In the genomic region with DNA sequence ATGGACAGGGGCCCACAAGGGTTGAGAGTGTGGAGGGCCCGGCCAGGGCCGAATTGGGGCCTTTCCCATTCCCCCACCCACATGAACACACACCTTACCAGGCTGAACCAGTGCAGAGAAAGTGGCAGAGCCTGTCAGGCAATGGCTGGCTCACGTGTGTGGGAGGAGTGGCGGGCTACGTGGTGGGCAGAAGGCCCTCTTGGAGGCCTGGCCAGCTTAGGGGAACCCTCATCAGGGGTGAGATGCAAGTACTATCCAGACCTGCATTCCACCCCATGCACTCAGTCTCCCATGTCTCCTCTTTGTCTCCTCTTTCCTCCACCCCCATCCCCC, we compare ENCODE assay signal across 8 cellular contexts. TPM values are rescaled to one million over a fixed set of nuclear protein-coding genes. Genes with fewer than 3 reads are reported as not detected.
A peak's percentile ranks its signal among the peaks of the same experiment; 100 is the strongest.
DNase-seq lines count a peak whose midpoint lies in the region; ATAC-seq and TF ChIP-seq lines count a peak whose summit lies in the region.

No MANE protein-coding gene starts in this region.

- H2AFZ ChIP-seq in GM23248, result peak overlapping the region; percentile 86
- peak overlapping the region; percentile 75 for H2AFZ ChIP-seq in parathyroid adenoma

- H3K9me2 ChIP-seq in GM23248 (ENCODE audit: insufficient read depth), result no peaks in the 10 kb centered on the region

- intact Hi-C loops in activated CD4-positive, alpha-beta memory T cell treated with anti-CD3 and anti-CD28 coated beads for 36 hours (cut with micrococcal nuclease), result loop anchor here (5.0 kb wide), 1 partner anchor 41 kb away; a partner anchor contains a TSS

- no peaks in the 10 kb centered on the region for H3K9me3 Mint-ChIP-seq in activated CD4-positive, alpha-beta memory T cell treated with anti-CD3 and anti-CD28 coated beads for 36 hours

- H3K27ac Mint-ChIP-seq in activated CD4-positive, alpha-beta memory T cell treated with anti-CD3 and anti-CD28 coated beads for 36 hours, result no peak overlapping the region

- no peaks in the 10 kb centered on the region for H4K20me1 ChIP-seq in GM23248 (ENCODE audit: insufficient read depth)

- 0 out of 2 replicates have a peak, but pooled peaks cover 2% of the 10 kb centered on the region for H3K4me1 ChIP-seq in GM23248 (ENCODE audit: insufficient read depth)
- H3K4me1 ChIP-seq in foreskin keratinocyte, result no peaks in the 10 kb centered on the region
- H3K4me1 ChIP-seq in parathyroid adenoma, result peaks cover 3% of the 10 kb centered on the region

- H3K9me3 ChIP-seq in GM23248 (ENCODE audit: low read depth), result no peaks in the 10 kb centered on the region
- no peaks in the 10 kb centered on the region for H3K9me3 ChIP-seq in parathyroid adenoma (ENCODE audit: control insufficient read depth, low read length)

- H3K4me3 ChIP-seq in AG04449 (ENCODE audit: low read depth, low read length) (peak overlapping the region; percentile 73), GM23248 (peak overlapping the region; percentile 80), parathyroid adenoma (ENCODE audit: low read depth, low read length) (peak overlapping the region; percentile 78)

- H3K9ac ChIP-seq in GM23248, result peak overlapping the region; percentile 88
- H3K9ac ChIP-seq in parathyroid adenoma, result peak overlapping the region; percentile 61

- CTCF ChIA-PET in AG04449 (lab: Yijun Ruan, JAX), result no interaction called here
- CTCF ChIA-PET in activated CD4-positive, alpha-beta memory T cell treated with anti-CD3 and anti-CD28 coated beads for 36 hours (lab: Charles Lee), result no interaction called here

- H3K4me3 Mint-ChIP-seq in activated CD4-positive, alpha-beta memory T cell treated with anti-CD3 and anti-CD28 coated beads for 36 hours, result peak overlapping the region; percentile 82

- in situ Hi-C loops in GM23248 (cut with MboI), result no loop called here

- TF ChIP-seq CTCF in AG04449 (IDR thresholded peaks at IDR 0.05; ENCODE audit: insufficient read depth, low read length, missing control alignments) (no peak), foreskin keratinocyte (conservative IDR thresholded peaks at IDR 0.05) (no peak), parathyroid adenoma (IDR thresholded peaks at IDR 0.05) (no peak)

- ATAC-seq in foreskin keratinocyte, result peak; percentile 62

- peak overlapping the region; percentile 54 for H3K27ac ChIP-seq in GM23248
- no peak overlapping the region for H3K27ac ChIP-seq in foreskin keratinocyte
- H3K27ac ChIP-seq in parathyroid adenoma, result peak overlapping the region; percentile 92

- WGBS in GM23248 (ENCODE audit: low coverage in 1 of 2, low lambda C conversion rate in 2 of 2, missing lambda C conversion rate in 2 of 2), 2 experiments, result 0% methylated on average over 2 to 5 of the region's 5 CpGs

- H3K4me2 ChIP-seq in GM23248 (ENCODE audit: unreplicated experiment) (peak overlapping the region; percentile 80), parathyroid adenoma (ENCODE audit: low read length) (peak overlapping the region; percentile 68)

- POLR2A ChIA-PET in AG04449 (lab: Yijun Ruan, JAX), result no interaction called here
- POLR2A ChIA-PET in activated CD4-positive, alpha-beta memory T cell treated with anti-CD3 and anti-CD28 coated beads for 36 hours (lab: Charles Lee), result no interaction called here

- DNase-seq in AG04449 (ENCODE audit: low read depth, low spot score) (no peak), GM23248 (peak; percentile 37), foreskin keratinocyte (no peak), NK-92 (lab: John Stamatoyannopoulos, UW; ENCODE audit: unreplicated experiment) (no peak), activated gamma-delta T cell treated with Interleukin-2 at 50 U/mL for 16 hours (no peak), kidney glomerular epithelial cell (lab: John Stamatoyannopoulos, UW) (no peak)
- DNase-seq in activated CD4-positive, alpha-beta memory T cell treated with anti-CD3 and anti-CD28 coated beads for 36 hours, result peak; percentile 11

- H3K36me3 ChIP-seq in GM23248 (ENCODE audit: low read depth), result no peaks in the 10 kb centered on the region
- H3K36me3 ChIP-seq in parathyroid adenoma (ENCODE audit: control insufficient read depth, insufficient read depth, low read length), result no peaks in the 10 kb centered on the region

- H3K36me3 Mint-ChIP-seq in activated CD4-positive, alpha-beta memory T cell treated with anti-CD3 and anti-CD28 coated beads for 36 hours, result no peaks in the 10 kb centered on the region

- H3K79me2 ChIP-seq in GM23248 (ENCODE audit: insufficient read depth), result peaks cover 19% of the 10 kb centered on the region
- H3K79me2 ChIP-seq in parathyroid adenoma, result no peaks in the 10 kb centered on the region

- H3F3A ChIP-seq in GM23248 (ENCODE audit: insufficient read depth), result no peaks in the 10 kb centered on the region

- peaks cover 10% of the 10 kb centered on the region for H3K4me1 Mint-ChIP-seq in activated CD4-positive, alpha-beta memory T cell treated with anti-CD3 and anti-CD28 coated beads for 36 hours (ENCODE audit: low read depth)

- H3K27me3 Mint-ChIP-seq in activated CD4-positive, alpha-beta memory T cell treated with anti-CD3 and anti-CD28 coated beads for 36 hours, result no peaks in the 10 kb centered on the region

- H3K27me3 ChIP-seq in GM23248 (replicated peaks; ENCODE audit: insufficient read depth) (no peaks in the 10 kb centered on the region), foreskin keratinocyte (no peaks in the 10 kb centered on the region), parathyroid adenoma (ENCODE audit: control insufficient read depth, insufficient read depth, low read length) (no peaks in the 10 kb centered on the region)

RNA-seq across cellular contexts. Expression of a gene that starts 1.0 kb away (rescaled TPM):
- total RNA-seq in GM23248 (2014; rRNA removed; shearing (Covaris generic)), result 41.1 and 44.5 TPM in 2 replicates
- polyA plus RNA-seq in GM23248 (2016; fragmentation: Nextera tagmentation; extraction: Ambion mirVana), result 108 and 112 TPM in 2 replicates
- 10 to 100 TPM; 12.4 to 13.3 TPM for total RNA-seq in activated CD4-positive, alpha-beta memory T cell treated with anti-CD3 and anti-CD28 coated beads for 36 hours
- total RNA-seq in foreskin keratinocyte, result 85.7 and 101 TPM in 2 replicates
- polyA plus RNA-seq in foreskin keratinocyte, result 146 and 159 TPM in 2 replicates

RNA-seq across cellular contexts. Expression of a gene that starts 21.5 kb away (rescaled TPM):
- 16.3 and 33.4 TPM in 2 replicates for total RNA-seq in GM23248 (2014; rRNA removed; shearing (Covaris generic))
- 53.1 and 58.1 TPM in 2 replicates for polyA plus RNA-seq in GM23248 (2016; fragmentation: Nextera tagmentation; extraction: Ambion mirVana)
- 1 to 10 TPM; 4.8 to 5.6 TPM for total RNA-seq in activated CD4-positive, alpha-beta memory T cell treated with anti-CD3 and anti-CD28 coated beads for 36 hours
- total RNA-seq in foreskin keratinocyte, result 31.7 and 46.4 TPM in 2 replicates
- 60.8 and 67.7 TPM in 2 replicates for polyA plus RNA-seq in foreskin keratinocyte

RNA-seq across cellular contexts. Expression of a gene that starts 42.5 kb away (rescaled TPM):
- total RNA-seq in GM23248 (2014; rRNA removed; shearing (Covaris generic)), result 22.8 and 30.7 TPM in 2 replicates
- polyA plus RNA-seq in GM23248 (2016; fragmentation: Nextera tagmentation; extraction: Ambion mirVana) (30.6 and 32.0 TPM in 2 replicates), foreskin keratinocyte (11.6 and 13.9 TPM in 2 replicates)
- total RNA-seq in activated CD4-positive, alpha-beta memory T cell treated with anti-CD3 and anti-CD28 coated beads for 36 hours, result 1 to 10 TPM; 7.8 to 8.4 TPM
- total RNA-seq in foreskin keratinocyte, result 12.6 and 13.4 TPM in 2 replicates

Comparison
In these comparisons a context has a peak if more than half of its experiments do, and no peak if none do; other contexts are left out.
1. DNase-seq: peak in GM23248 (single experiment) and activated CD4-positive, alpha-beta memory T cell treated with anti-CD3 and anti-CD28 coated beads for 36 hours (single experiment); none in AG04449 (single experiment), foreskin keratinocyte (0 of 2), NK-92 (single experiment), activated gamma-delta T cell treated with Interleukin-2 at 50 U/mL for 16 hours (single experiment) and kidney glomerular epithelial cell (single experiment).
2. Peak in every context shown above with its lines, with median percentiles within 50 percentile points of each other: H3K4me3 ChIP-seq.